ENCODE assay signal across 12 cellular contexts in genomic region chr2:240922982-240923537, GRCh38. TPM values are rescaled to one million over a fixed set of nuclear protein-coding genes. Genes with fewer than 3 reads are reported as not detected.
DNase-seq lines count a peak whose midpoint lies in the region; ATAC-seq, FAIRE-seq and TF ChIP-seq lines count a peak whose summit lies in the region.
"Had no signal": no experiment of that assay in that cellular context is flagged by ENCODE, and none has a peak within 500 bp of the region (broad histone marks: within the 10 kb centered on the region; RNA-seq: fewer than 3 reads in every experiment).

No MANE protein-coding gene starts in this region.

- H3K36me3 ChIP-seq in right atrium auricular region: no peaks in the 10 kb centered on the region
- no peaks in the 10 kb centered on the region for H3K36me3 ChIP-seq in suprapubic skin
- H3K36me3 ChIP-seq: gastrocnemius medialis had no signal

- ATAC-seq in HG02610 (IDR thresholded peaks at IDR 0.05; ENCODE audit: unreplicated experiment): no peak
- no peak for ATAC-seq in GM21717 (IDR thresholded peaks at IDR 0.05; ENCODE audit: unreplicated experiment)
- ATAC-seq: gastrocnemius medialis had no signal

- TF ChIP-seq POLR2A in suprapubic skin (IDR thresholded peaks at IDR 0.05): no peak

- H3K36me3 Mint-ChIP-seq in activated naive CD4-positive, alpha-beta T cell treated with anti-CD3 and anti-CD28 coated beads, Interleukin-2, amount 10 ng/mL, durations not matched to agents 7 days and 5 days: no peaks in the 10 kb centered on the region

- no peak for TF ChIP-seq EP300 in suprapubic skin (IDR thresholded peaks at IDR 0.05)

- POLR2A ChIA-PET in RWPE1 (lab: Yijun Ruan, JAX; ENCODE audit: low non-redundant PET): no interaction called here

- no peak for FAIRE-seq in GM19239 (lab: Jason Lieb, UNC)

- H3K27me3 ChIP-seq in right atrium auricular region (no peaks in the 10 kb centered on the region), suprapubic skin (no peaks in the 10 kb centered on the region)
- H3K27me3 ChIP-seq: gastrocnemius medialis had no signal

- CTCF ChIA-PET in activated naive CD4-positive, alpha-beta T cell treated with anti-CD3 and anti-CD28 coated beads, Interleukin-2, amount 10 ng/mL, durations not matched to agents 7 days and 5 days (lab: Charles Lee): no interaction called here
- CTCF ChIA-PET in RWPE1 (lab: Yijun Ruan, JAX): interaction anchor here (0.7 kb wide), 1 partner anchor 24 kb away, joined by 3 read pairs; no protein-coding TSS in a partner anchor

- peaks cover 7% of the 10 kb centered on the region for H3K27me3 Mint-ChIP-seq in activated naive CD4-positive, alpha-beta T cell treated with anti-CD3 and anti-CD28 coated beads, Interleukin-2, amount 10 ng/mL, durations not matched to agents 7 days and 5 days

- no peak for TF ChIP-seq CTCF in RWPE1 (conservative IDR thresholded peaks at IDR 0.05; ENCODE audit: low read depth)
- TF ChIP-seq CTCF in right atrium auricular region (IDR thresholded peaks at IDR 0.05): no peak
- TF ChIP-seq CTCF in suprapubic skin (IDR thresholded peaks at IDR 0.05): no peak

- H3K9me3 ChIP-seq in right atrium auricular region: peaks cover 0 to 7% of the 10 kb centered on the region in 2 donors
- H3K9me3 ChIP-seq in suprapubic skin: no peaks in the 10 kb centered on the region
- H3K9me3 ChIP-seq: gastrocnemius medialis had no signal

- no peak overlapping the region for H3K27ac Mint-ChIP-seq in activated naive CD4-positive, alpha-beta T cell treated with anti-CD3 and anti-CD28 coated beads, Interleukin-2, amount 10 ng/mL, durations not matched to agents 7 days and 5 days

- no peaks in the 10 kb centered on the region for H3K4me1 ChIP-seq in right atrium auricular region
- peaks cover 31% of the 10 kb centered on the region for H3K4me1 ChIP-seq in suprapubic skin
- H3K4me1 ChIP-seq: gastrocnemius medialis had no signal

- H3K4me3 Mint-ChIP-seq in activated naive CD4-positive, alpha-beta T cell treated with anti-CD3 and anti-CD28 coated beads, Interleukin-2, amount 10 ng/mL, durations not matched to agents 7 days and 5 days: no peak overlapping the region

- 74% methylated on average over 9 of the region's 15 CpGs for WGBS in suprapubic skin

- DNase-seq in activated naive CD4-positive, alpha-beta T cell treated with anti-CD3 and anti-CD28 coated beads, Interleukin-2, amount 10 ng/mL, durations not matched to agents 7 days and 5 days: peak; percentile 15
- DNase-seq in activated naive CD4-positive, alpha-beta T cell (lab: John Stamatoyannopoulos, UW): no peak
- no peak for DNase-seq in RWPE1 (ENCODE audit: low spot score)
- DNase-seq in right atrium auricular region (ENCODE audit: low spot score): peak; percentile 47
- DNase-seq in suprapubic skin (ENCODE audit: low spot score in 2 of 2): peak; percentile 52 to 67
- no peak for DNase-seq in GM19239 (ENCODE audit: insufficient read length, low spot score)
- DNase-seq: NCI-H524 treated with DMSO at 0.1 percent for 48 hours; stimulated activated CD4-positive, alpha-beta T cell treated with anti-CD3 and anti-CD28 coated beads, Interleukin-4, amount 100 ng/mL, for 1 hour had no signal

- H3K27ac ChIP-seq in RWPE1: peak overlapping the region; percentile 95
- H3K27ac ChIP-seq in right atrium auricular region: no peak overlapping the region
- no peak overlapping the region for H3K27ac ChIP-seq in suprapubic skin
- H3K27ac ChIP-seq: C4-2B, gastrocnemius medialis had no signal

- H3K9me3 Mint-ChIP-seq in activated naive CD4-positive, alpha-beta T cell treated with anti-CD3 and anti-CD28 coated beads, Interleukin-2, amount 10 ng/mL, durations not matched to agents 7 days and 5 days: no peaks in the 10 kb centered on the region

- H3K4me1 Mint-ChIP-seq in activated naive CD4-positive, alpha-beta T cell treated with anti-CD3 and anti-CD28 coated beads, Interleukin-2, amount 10 ng/mL, durations not matched to agents 7 days and 5 days: no peaks in the 10 kb centered on the region

- no peak overlapping the region for H3K4me3 ChIP-seq in right atrium auricular region
- no peak overlapping the region for H3K4me3 ChIP-seq in suprapubic skin
- H3K4me3 ChIP-seq: gastrocnemius medialis had no signal

RNA-seq across cellular contexts. Expression of gene CROCC2, which starts 16.9 kb away (rescaled TPM):
- not detected for total RNA-seq in right atrium auricular region
- total RNA-seq in suprapubic skin: not detected

RNA-seq across cellular contexts. Expression of gene MAB21L4, which starts 27.1 kb away (rescaled TPM):
- under 1 TPM in 1 of 2 donors, not detected in 1; 0.31 TPM for total RNA-seq in right atrium auricular region
- total RNA-seq in suprapubic skin: 10 to 100 TPM; 28.7 to 97.5 (median 69.2) TPM
- total RNA-seq: gastrocnemius medialis had no signal

RNA-seq across cellular contexts. Expression of gene AGXT, which starts 54.4 kb away (rescaled TPM):
- total RNA-seq in right atrium auricular region: not detected
- total RNA-seq in suprapubic skin: under 1 TPM in 1 of 4 donors, not detected in 3; 0.80 TPM

Comparison
In these comparisons a context has a peak if more than half of its experiments do, and no peak if none do; other contexts are left out.
1. DNase-seq: peak in activated naive CD4-positive, alpha-beta T cell treated with anti-CD3 and anti-CD28 coated beads, Interleukin-2, amount 10 ng/mL, durations not matched to agents 7 days and 5 days (single experiment), right atrium auricular region (single experiment) and suprapubic skin (2 of 2); none in activated naive CD4-positive, alpha-beta T cell (0 of 4), RWPE1 (single experiment) and GM19239 (single experiment).
2. RNA of gene MAB21L4, which starts 27.1 kb away (total RNA-seq): 28.7 to 97.5 TPM in suprapubic skin; 0.31 TPM in right atrium auricular region; every median in the first group is over 10 times any median in the second.